Comparison of ENCODE assay signal across 35 cellular contexts in genomic region chr19:33492951-33493350, GRCh38.
"Had no signal": no experiment of that assay in that cellular context is flagged by ENCODE, and none has a peak within 500 bp of the region (broad histone marks: within the 10 kb centered on the region; RNA-seq: fewer than 3 reads in every experiment).

No MANE protein-coding gene starts in this region.

- H3K36me3 Mint-ChIP-seq: activated CD8-positive, alpha-beta memory T cell treated with anti-CD3 and anti-CD28 coated beads, Interleukin-2, amount 10 ng/mL, durations not matched to agents 7 days and 5 days; activated naive CD4-positive, alpha-beta T cell treated with anti-CD3 and anti-CD28 coated beads, Interleukin-2, amount 10 ng/mL, durations not matched to agents 7 days and 5 days; activated naive CD8-positive, alpha-beta T cell had no signal

- H3K4me3 Mint-ChIP-seq: activated B cell treated with CpG ODN at 0.5 μM for 24 hours; activated CD4-positive, alpha-beta memory T cell treated with anti-CD3 and anti-CD28 coated beads, Interleukin-2, amount 10 ng/mL, durations not matched to agents 7 days and 5 days; activated CD8-positive, alpha-beta memory T cell treated with anti-CD3 and anti-CD28 coated beads, Interleukin-2, amount 10 ng/mL, durations not matched to agents 7 days and 5 days; activated naive CD4-positive, alpha-beta T cell treated with anti-CD3 and anti-CD28 coated beads, Interleukin-2, amount 10 ng/mL, durations not matched to agents 7 days and 5 days; activated naive CD8-positive, alpha-beta T cell; activated naive CD8-positive, alpha-beta T cell treated with anti-CD3 and anti-CD28 coated beads, Interleukin-2, amount 50 U/mL, for 24 hours had no signal

- H3K9me3 ChIP-seq: Peyer's patch had no signal

- H3K27me3 ChIP-seq: brain microvascular endothelial cell, Peyer's patch had no signal

- H3K27ac Mint-ChIP-seq: activated B cell treated with CpG ODN at 0.5 μM for 24 hours; activated CD4-positive, alpha-beta memory T cell treated with anti-CD3 and anti-CD28 coated beads, Interleukin-2, amount 10 ng/mL, durations not matched to agents 7 days and 5 days; activated CD8-positive, alpha-beta memory T cell treated with anti-CD3 and anti-CD28 coated beads, Interleukin-2, amount 10 ng/mL, durations not matched to agents 7 days and 5 days; activated naive CD4-positive, alpha-beta T cell treated with anti-CD3 and anti-CD28 coated beads, Interleukin-2, amount 10 ng/mL, durations not matched to agents 7 days and 5 days; activated naive CD8-positive, alpha-beta T cell; activated naive CD8-positive, alpha-beta T cell treated with anti-CD3 and anti-CD28 coated beads, Interleukin-2, amount 50 U/mL, for 24 hours had no signal

- H3K4me1 ChIP-seq: Peyer's patch had no signal

- H3K36me3 ChIP-seq: brain microvascular endothelial cell had no signal

- ATAC-seq: activated CD8-positive, alpha-beta memory T cell treated with anti-CD3 and anti-CD28 coated beads, Interleukin-2, amount 10 ng/mL, durations not matched to agents 7 days and 5 days; activated naive CD8-positive, alpha-beta T cell treated with anti-CD3 and anti-CD28 coated beads, Interleukin-2, amount 50 U/mL, for 24 hours; K562; PC-3; Right ventricle myocardium inferior had no signal

- DNase-seq: activated B cell treated with CpG ODN at 0.5 μM for 24 hours; activated CD4-positive, alpha-beta memory T cell treated with anti-CD3 and anti-CD28 coated beads, Interleukin-2, amount 10 ng/mL, durations not matched to agents 7 days and 5 days; activated CD4-positive, alpha-beta T cell treated with anti-CD3 and anti-CD28 coated beads for 48 hours; activated CD4-positive, CD25-positive, alpha-beta regulatory T cell treated with anti-CD3 and anti-CD28 coated beads, Interleukin-2, amount 50 U/mL, for 72 hours; activated CD8-positive, alpha-beta memory T cell treated with anti-CD3 and anti-CD28 coated beads for 24 hours; activated CD8-positive, alpha-beta memory T cell treated with anti-CD3 and anti-CD28 coated beads, Interleukin-2, amount 10 ng/mL, durations not matched to agents 7 days and 5 days; activated CD8-positive, alpha-beta memory T cell treated with anti-CD3 and anti-CD28 coated beads, Interleukin-2, amount 50 U/mL, for 48 hours; activated effector memory CD4-positive, alpha-beta T cell treated with Interleukin-2 at 50 U/mL for 16 hours; activated naive CD4-positive, alpha-beta T cell treated with anti-CD3 and anti-CD28 coated beads, Interleukin-2, amount 10 ng/mL, durations not matched to agents 7 days and 5 days; activated naive CD8-positive, alpha-beta T cell treated with anti-CD3 and anti-CD28 coated beads, Interleukin-2, amount 50 U/mL, for 24 hours; activated T-cell treated with anti-CD3 and anti-CD28 coated beads, Interleukin-2, amount 50 U/mL, for 48 hours; anterior cingulate cortex; brain microvascular endothelial cell; NCI-H1092 treated with DMSO at 0.1 percent for 48 hours; NCI-H1417; NCI-H146; NCI-H187; NCI-H2029 treated with DMSO at 0.1 percent for 48 hours; NCI-H2107; NCI-H2171; NCI-H510A; NCI-H526; NCI-H748 treated with DMSO at 0.1 percent for 48 hours; NK-92 treated with Interleukin-12 subunit alpha and Interleukin-12 subunit beta, amount 100 ng/mL, for 24 hours; PC-3; RPMI8226; SW 1271; T-helper 1 cell; T-helper 2 cell; T-helper 9 cell had no signal

- H3K27ac ChIP-seq: brain microvascular endothelial cell, Peyer's patch, VCaP had no signal

- H3K27me3 Mint-ChIP-seq: activated B cell treated with CpG ODN at 0.5 μM for 24 hours; activated CD4-positive, alpha-beta memory T cell treated with anti-CD3 and anti-CD28 coated beads, Interleukin-2, amount 10 ng/mL, durations not matched to agents 7 days and 5 days; activated CD8-positive, alpha-beta memory T cell treated with anti-CD3 and anti-CD28 coated beads, Interleukin-2, amount 10 ng/mL, durations not matched to agents 7 days and 5 days; activated naive CD4-positive, alpha-beta T cell treated with anti-CD3 and anti-CD28 coated beads, Interleukin-2, amount 10 ng/mL, durations not matched to agents 7 days and 5 days; activated naive CD8-positive, alpha-beta T cell; activated naive CD8-positive, alpha-beta T cell treated with anti-CD3 and anti-CD28 coated beads, Interleukin-2, amount 50 U/mL, for 24 hours had no signal

- H3K4me3 ChIP-seq: K562, Peyer's patch had no signal

- H3K9me3 Mint-ChIP-seq: activated B cell treated with CpG ODN at 0.5 μM for 24 hours; activated CD4-positive, alpha-beta memory T cell treated with anti-CD3 and anti-CD28 coated beads, Interleukin-2, amount 10 ng/mL, durations not matched to agents 7 days and 5 days; activated naive CD4-positive, alpha-beta T cell treated with anti-CD3 and anti-CD28 coated beads, Interleukin-2, amount 10 ng/mL, durations not matched to agents 7 days and 5 days; activated naive CD8-positive, alpha-beta T cell treated with anti-CD3 and anti-CD28 coated beads, Interleukin-2, amount 50 U/mL, for 24 hours had no signal

- H3K4me1 Mint-ChIP-seq: activated B cell treated with CpG ODN at 0.5 μM for 24 hours; activated CD4-positive, alpha-beta memory T cell treated with anti-CD3 and anti-CD28 coated beads, Interleukin-2, amount 10 ng/mL, durations not matched to agents 7 days and 5 days; activated CD8-positive, alpha-beta memory T cell treated with anti-CD3 and anti-CD28 coated beads, Interleukin-2, amount 10 ng/mL, durations not matched to agents 7 days and 5 days; activated naive CD4-positive, alpha-beta T cell treated with anti-CD3 and anti-CD28 coated beads, Interleukin-2, amount 10 ng/mL, durations not matched to agents 7 days and 5 days; activated naive CD8-positive, alpha-beta T cell treated with anti-CD3 and anti-CD28 coated beads, Interleukin-2, amount 50 U/mL, for 24 hours had no signal
